9 cellular contexts compared by ENCODE assay signal in the genomic region with DNA sequence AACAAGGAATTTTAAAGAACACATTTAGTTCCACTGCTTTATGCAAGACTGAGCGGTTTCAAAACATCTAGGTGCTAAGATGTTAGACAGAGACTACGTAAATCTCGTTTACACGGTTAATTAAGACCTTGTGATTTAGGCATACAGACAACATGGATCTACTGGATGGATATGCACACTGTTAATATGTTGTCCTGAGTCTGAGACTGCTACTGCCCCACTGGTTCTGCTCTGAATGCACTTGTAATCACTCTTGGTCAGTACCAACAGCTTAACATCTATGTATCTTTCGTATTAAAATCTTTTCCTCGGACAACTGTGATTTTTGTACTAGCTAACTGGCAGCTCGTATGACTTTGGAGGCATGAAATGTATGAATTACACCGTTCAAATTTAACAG. TPM values are rescaled to one million over a fixed set of nuclear protein-coding genes. Genes with fewer than 3 reads are reported as not detected.
DNase-seq lines count a peak whose midpoint lies in the region; ATAC-seq and TF ChIP-seq lines count a peak whose summit lies in the region.
"Had no signal": no experiment of that assay in that cellular context is flagged by ENCODE, and none has a peak within 500 bp of the region (broad histone marks: within the 10 kb centered on the region; RNA-seq: fewer than 3 reads in every experiment).

No MANE protein-coding gene starts in this region.

- H3K36me3 Mint-ChIP-seq in CD4-positive, alpha-beta memory T cell: peaks cover 0 to 8% of the 10 kb centered on the region in 2 donors

- intact Hi-C loops in CD4-positive, alpha-beta memory T cell (cut with micrococcal nuclease): loop anchor here (5.0 kb wide), 1 partner anchor 219 kb away; no protein-coding TSS in a partner anchor

- in situ Hi-C loops in GM13976 (cut with MboI; ENCODE audit: low sequenced_read_pairs, unreplicated experiment): loop anchor here (10.0 kb wide), 1 partner anchor 202 kb away; no protein-coding TSS in a partner anchor

- peak overlapping the region; percentile 17 to 86 (median 69) for H3K27ac Mint-ChIP-seq in CD4-positive, alpha-beta memory T cell

- no peak overlapping the region for H3K9ac ChIP-seq in parathyroid adenoma

- peak overlapping the region in 1 of 2 donors; percentile 38 for H3K4me3 ChIP-seq in CD4-positive, alpha-beta memory T cell (ENCODE audit: low read length in 2 of 2)
- H3K4me3 ChIP-seq in epithelial cell of proximal tubule (ENCODE audit: low read depth, low read length) (peak overlapping the region; percentile 87), parathyroid adenoma (ENCODE audit: low read depth, low read length) (no peak overlapping the region)

- H3K9me3 Mint-ChIP-seq in CD4-positive, alpha-beta memory T cell: peaks cover 0 to 2% (median 0%) of the 10 kb centered on the region in 8 donors

- peaks cover 35 to 73% (median 45%) of the 10 kb centered on the region in 4 donors for H3K4me1 Mint-ChIP-seq in CD4-positive, alpha-beta memory T cell

- H3K27me3 Mint-ChIP-seq in CD4-positive, alpha-beta memory T cell: no peaks in the 10 kb centered on the region

- POLR2A ChIA-PET in CD4-positive, alpha-beta memory T cell (lab: Charles Lee; ENCODE audit: partially characterized antibody): interaction anchor here (0.6 to 3.8 kb wide), 7 partner anchors 8 to 1744 kb away, joined by 3 to 45 read pairs (median 3); a partner anchor contains a TSS

- no peaks in the 10 kb centered on the region for H3K79me2 ChIP-seq in parathyroid adenoma

- H2AFZ ChIP-seq in parathyroid adenoma: no peak overlapping the region

- no peaks in the 10 kb centered on the region for H3K36me3 ChIP-seq in CD4-positive, alpha-beta memory T cell (ENCODE audit: insufficient read depth, low read length)
- no peaks in the 10 kb centered on the region for H3K36me3 ChIP-seq in parathyroid adenoma (ENCODE audit: control insufficient read depth, insufficient read depth, low read length)

- no peaks in the 10 kb centered on the region for H3K9me3 ChIP-seq in CD4-positive, alpha-beta memory T cell (ENCODE audit: control insufficient read depth in 1 of 2, low read length in 2 of 2)
- H3K9me3 ChIP-seq in parathyroid adenoma (ENCODE audit: control insufficient read depth, low read length): no peaks in the 10 kb centered on the region

- TF ChIP-seq CTCF in epithelial cell of proximal tubule (conservative IDR thresholded peaks at IDR 0.05; ENCODE audit: low read depth, low read length) (no peak), parathyroid adenoma (IDR thresholded peaks at IDR 0.05) (no peak), GM13976 (IDR thresholded peaks at IDR 0.05; ENCODE audit: borderline replicate concordance, control extremely low read depth, extremely low read depth, insufficient read depth, missing control alignments) (no peak)

- no peak for DNase-seq in CD4-positive, alpha-beta memory T cell
- DNase-seq in NCI-H69 (lab: John Stamatoyannopoulos, UW) (peak; percentile 35), epithelial cell of proximal tubule (ENCODE audit: low read depth) (peak; percentile 33), SHP77 (lab: John Stamatoyannopoulos, UW) (no peak), GDM1 (lab: John Stamatoyannopoulos, UW) (no peak), GM13976 (ENCODE audit: low spot score) (no peak)
- DNase-seq: NCI-H1048 had no signal

- H3K27ac ChIP-seq in CD4-positive, alpha-beta memory T cell (ENCODE audit: low read depth, low read length): peak overlapping the region; percentile 88
- no peak overlapping the region for H3K27ac ChIP-seq in parathyroid adenoma

- H3K27me3 ChIP-seq in CD4-positive, alpha-beta memory T cell (ENCODE audit: insufficient read depth, low read length): no peaks in the 10 kb centered on the region
- H3K27me3 ChIP-seq in parathyroid adenoma (ENCODE audit: control insufficient read depth, insufficient read depth, low read length): no peaks in the 10 kb centered on the region

- peak overlapping the region; percentile 90 to 98 (median 94) for H3K4me3 Mint-ChIP-seq in CD4-positive, alpha-beta memory T cell

- peak overlapping the region; percentile 1 for H3K4me2 ChIP-seq in parathyroid adenoma (ENCODE audit: low read length)

- CTCF ChIA-PET in CD4-positive, alpha-beta memory T cell (lab: Charles Lee; ENCODE audit: partially characterized antibody): interaction anchor here (1.0 to 7.3 kb wide), 5 partner anchors 9 to 217 kb away, joined by 3 to 61 read pairs (median 5); no protein-coding TSS in a partner anchor

- ATAC-seq in HG03457 (IDR thresholded peaks at IDR 0.05; ENCODE audit: unreplicated experiment): no peak

- peaks cover 40% of the 10 kb centered on the region for H3K4me1 ChIP-seq in CD4-positive, alpha-beta memory T cell (ENCODE audit: insufficient read depth, low read length)
- H3K4me1 ChIP-seq in parathyroid adenoma: no peaks in the 10 kb centered on the region

RNA-seq across cellular contexts. Expression of a gene that starts 3.1 kb away (rescaled TPM):
- total RNA-seq in CD4-positive, alpha-beta memory T cell: 10 to 100 TPM; 12.3 TPM
- 10 to 100 TPM; 12.4 to 14.7 TPM for polyA plus RNA-seq in CD4-positive, alpha-beta memory T cell
- total RNA-seq in epithelial cell of proximal tubule: 16.1 and 23.4 TPM in 2 replicates

Comparison
In these comparisons a context has a peak if more than half of its experiments do, and no peak if none do; other contexts are left out.
1. DNase-seq: peak in NCI-H69 (single experiment) and epithelial cell of proximal tubule (single experiment); none in CD4-positive, alpha-beta memory T cell (0 of 5), SHP77 (0 of 2), GDM1 (single experiment) and GM13976 (single experiment).